9 cellular contexts compared by ENCODE assay signal in the genomic region with DNA sequence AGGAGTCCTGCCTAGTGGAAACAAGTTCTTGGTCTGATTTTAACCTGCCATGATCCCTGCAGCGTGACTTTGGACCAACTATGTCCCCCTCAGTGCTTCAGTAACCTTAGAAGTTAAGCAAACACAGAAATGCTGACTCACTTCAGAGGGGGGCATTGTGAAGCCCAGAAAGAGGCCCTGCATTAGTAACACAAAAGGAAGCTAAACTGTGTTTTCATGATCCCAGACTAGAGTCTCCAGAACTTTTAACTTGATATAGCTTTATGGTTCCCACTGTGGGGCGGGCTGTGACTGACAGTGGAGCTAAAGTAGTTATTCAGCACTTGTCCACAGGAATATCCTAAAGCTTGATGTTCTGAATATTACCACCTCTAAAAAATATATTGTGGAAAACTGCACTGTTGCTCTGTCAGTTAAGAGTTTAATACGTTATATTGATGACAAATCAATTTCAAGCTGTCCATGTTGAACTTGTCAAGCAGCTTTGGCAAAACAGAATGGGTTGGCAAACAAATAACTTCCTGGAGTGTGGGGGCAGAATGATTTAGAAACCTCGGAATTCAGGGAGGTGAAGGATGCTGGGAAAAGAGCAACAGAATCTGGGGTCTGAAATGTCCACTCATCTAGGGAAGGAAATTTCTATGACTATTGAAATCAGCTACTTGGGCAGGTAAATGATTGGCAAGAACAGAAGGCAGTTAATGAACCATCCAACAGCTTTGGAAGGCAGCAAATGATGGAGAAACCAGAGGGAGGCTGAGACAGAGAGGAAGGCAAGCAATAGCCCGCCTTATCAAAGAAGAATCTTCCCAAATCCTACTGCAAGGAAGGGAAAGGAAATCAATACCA.
DNase-seq lines count a peak whose midpoint lies in the region; ATAC-seq, FAIRE-seq and TF ChIP-seq lines count a peak whose summit lies in the region.
"Had no signal": no experiment of that assay in that cellular context is flagged by ENCODE, and none has a peak within 500 bp of the region (broad histone marks: within the 10 kb centered on the region; RNA-seq: fewer than 3 reads in every experiment).

No MANE protein-coding gene starts in this region.

- no peaks in the 10 kb centered on the region for H3K9me3 Mint-ChIP-seq in T-helper 2 cell treated with Interferon-gamma antibody and Interleukin-4, amounts not matched to agents 5 μg/mL and 100 μg/mL, for 36 hours
- H3K9me3 Mint-ChIP-seq: activated naive CD8-positive, alpha-beta T cell treated with anti-CD3 and anti-CD28 coated beads, Interleukin-2, amount 10 ng/mL, durations not matched to agents 7 days and 5 days had no signal

- intact Hi-C loops in esophagus muscularis mucosa (cut with DNase I), result no loop called here

- no peak overlapping the region for H3K4me3 ChIP-seq in esophagus muscularis mucosa

- no peaks in the 10 kb centered on the region for H3K9me3 ChIP-seq in esophagus muscularis mucosa

- no peak overlapping the region for H3K4me3 Mint-ChIP-seq in T-helper 2 cell treated with Interferon-gamma antibody and Interleukin-4, amounts not matched to agents 5 μg/mL and 100 μg/mL, for 36 hours
- H3K4me3 Mint-ChIP-seq: activated naive CD8-positive, alpha-beta T cell treated with anti-CD3 and anti-CD28 coated beads, Interleukin-2, amount 10 ng/mL, durations not matched to agents 7 days and 5 days had no signal

- WGBS in esophagus muscularis mucosa, result 58% methylated on average over 5 of the region's 5 CpGs

- H3K27me3 Mint-ChIP-seq in T-helper 2 cell treated with Interferon-gamma antibody and Interleukin-4, amounts not matched to agents 5 μg/mL and 100 μg/mL, for 36 hours (ENCODE audit: low read depth), result peaks cover 19% of the 10 kb centered on the region

- peaks cover 4 to 23% (median 20%) of the 10 kb centered on the region in 4 donors for H3K4me1 ChIP-seq in esophagus muscularis mucosa

- ATAC-seq in HG03045 (IDR thresholded peaks at IDR 0.05; ENCODE audit: unreplicated experiment), result no peak

- no peak for TF ChIP-seq CTCF in esophagus muscularis mucosa (IDR thresholded peaks at IDR 0.05)

- TF ChIP-seq EP300 in esophagus muscularis mucosa (IDR thresholded peaks at IDR 0.05), result no peak

- FAIRE-seq in GM12891 (lab: Jason Lieb, UNC), result no peak

- no peaks in the 10 kb centered on the region for H3K36me3 Mint-ChIP-seq in T-helper 2 cell treated with Interferon-gamma antibody and Interleukin-4, amounts not matched to agents 5 μg/mL and 100 μg/mL, for 36 hours (ENCODE audit: low read depth)
- H3K36me3 Mint-ChIP-seq: activated naive CD8-positive, alpha-beta T cell treated with anti-CD3 and anti-CD28 coated beads, Interleukin-2, amount 10 ng/mL, durations not matched to agents 7 days and 5 days had no signal

- TF ChIP-seq POLR2A in esophagus muscularis mucosa (IDR thresholded peaks at IDR 0.05; ENCODE audit: low read depth), result no peak
- no peak for TF ChIP-seq POLR2A in GM12891 (IDR thresholded peaks at IDR 0.05; ENCODE audit: low read depth, low read length)

- H3K36me3 ChIP-seq in esophagus muscularis mucosa, result no peaks in the 10 kb centered on the region

- DNase-seq in EH (ENCODE audit: low read depth) (peak; percentile 81), NCI-H2107 treated with DMSO at 0.1 percent for 48 hours (lab: John Stamatoyannopoulos, UW; ENCODE audit: unreplicated experiment) (peak; percentile 33), esophagus muscularis mucosa (ENCODE audit: extremely low spot score) (no peak), non-pigmented ciliary epithelial cell (ENCODE audit: low read depth) (peak; percentile 55), COLO829 (ENCODE audit: low spot score) (no peak), GM12891 (ENCODE audit: insufficient read length, low spot score) (no peak)
- DNase-seq in T-helper 2 cell treated with Interferon-gamma antibody and Interleukin-4, amounts not matched to agents 5 μg/mL and 100 μg/mL, for 36 hours (ENCODE audit: low spot score), result no peak
- DNase-seq: activated naive CD8-positive, alpha-beta T cell treated with anti-CD3 and anti-CD28 coated beads, Interleukin-2, amount 10 ng/mL, durations not matched to agents 7 days and 5 days had no signal

- H3K27me3 ChIP-seq in esophagus muscularis mucosa, result no peaks in the 10 kb centered on the region

- H3K4me1 Mint-ChIP-seq in T-helper 2 cell treated with Interferon-gamma antibody and Interleukin-4, amounts not matched to agents 5 μg/mL and 100 μg/mL, for 36 hours (ENCODE audit: low read depth), result no peaks in the 10 kb centered on the region
- H3K4me1 Mint-ChIP-seq: activated naive CD8-positive, alpha-beta T cell treated with anti-CD3 and anti-CD28 coated beads, Interleukin-2, amount 10 ng/mL, durations not matched to agents 7 days and 5 days had no signal

- peak overlapping the region; percentile 40 to 62 (median 45) for H3K27ac ChIP-seq in esophagus muscularis mucosa (replicated peaks in 1 of 4)

- no peak overlapping the region for H3K27ac Mint-ChIP-seq in T-helper 2 cell treated with Interferon-gamma antibody and Interleukin-4, amounts not matched to agents 5 μg/mL and 100 μg/mL, for 36 hours
- H3K27ac Mint-ChIP-seq: activated naive CD8-positive, alpha-beta T cell treated with anti-CD3 and anti-CD28 coated beads, Interleukin-2, amount 10 ng/mL, durations not matched to agents 7 days and 5 days had no signal

TF ChIP-seq in GM12891, 5 proteins besides CTCF, POLR2A, EP300 and RAD21:
- TF ChIP-seq SPI1 (IDR thresholded peaks at IDR 0.05; ENCODE audit: low read depth, low read length) (no peak), PAX5 (IDR thresholded peaks at IDR 0.05; ENCODE audit: insufficient read depth, low read length, severe bottlenecking) (no peak), POU2F2 (IDR thresholded peaks at IDR 0.05; ENCODE audit: low read depth, low read length) (no peak)

Comparison
In these comparisons a context has a peak if more than half of its experiments do, and no peak if none do; other contexts are left out.
1. DNase-seq: peak in EH (single experiment), NCI-H2107 treated with DMSO at 0.1 percent for 48 hours (single experiment) and non-pigmented ciliary epithelial cell (single experiment); none in esophagus muscularis mucosa (single experiment), COLO829 (single experiment), T-helper 2 cell treated with Interferon-gamma antibody and Interleukin-4, amounts not matched to agents 5 μg/mL and 100 μg/mL, for 36 hours (single experiment) and GM12891 (single experiment).